In the genomic region with DNA sequence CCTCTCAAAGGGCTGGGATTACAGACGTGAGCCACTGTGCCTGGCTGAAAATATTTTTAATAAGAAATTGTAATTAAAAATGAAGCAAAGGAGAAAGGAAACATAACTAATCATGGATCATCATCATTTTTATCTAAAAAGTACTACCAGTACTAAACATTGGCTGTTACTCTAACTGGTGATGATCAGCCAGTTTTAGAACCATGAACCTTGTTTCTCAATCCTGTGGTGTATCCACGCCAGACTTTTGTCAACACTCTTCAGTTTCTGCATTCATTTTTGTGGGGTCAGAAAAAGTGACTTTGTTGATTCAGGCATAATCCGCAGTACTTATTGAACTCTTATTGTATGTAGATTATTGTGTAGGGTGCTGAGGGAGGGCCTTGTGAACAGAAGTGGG, we compare ENCODE assay signal across 3 cellular contexts.
"Had no signal": no experiment of that assay in that cellular context is flagged by ENCODE, and none has a peak within 500 bp of the region (broad histone marks: within the 10 kb centered on the region; RNA-seq: fewer than 3 reads in every experiment).

No MANE protein-coding gene starts in this region.

- ATAC-seq: GM12878 had no signal

- DNase-seq: GDM1, GF-D8 had no signal
